In the genomic region with DNA sequence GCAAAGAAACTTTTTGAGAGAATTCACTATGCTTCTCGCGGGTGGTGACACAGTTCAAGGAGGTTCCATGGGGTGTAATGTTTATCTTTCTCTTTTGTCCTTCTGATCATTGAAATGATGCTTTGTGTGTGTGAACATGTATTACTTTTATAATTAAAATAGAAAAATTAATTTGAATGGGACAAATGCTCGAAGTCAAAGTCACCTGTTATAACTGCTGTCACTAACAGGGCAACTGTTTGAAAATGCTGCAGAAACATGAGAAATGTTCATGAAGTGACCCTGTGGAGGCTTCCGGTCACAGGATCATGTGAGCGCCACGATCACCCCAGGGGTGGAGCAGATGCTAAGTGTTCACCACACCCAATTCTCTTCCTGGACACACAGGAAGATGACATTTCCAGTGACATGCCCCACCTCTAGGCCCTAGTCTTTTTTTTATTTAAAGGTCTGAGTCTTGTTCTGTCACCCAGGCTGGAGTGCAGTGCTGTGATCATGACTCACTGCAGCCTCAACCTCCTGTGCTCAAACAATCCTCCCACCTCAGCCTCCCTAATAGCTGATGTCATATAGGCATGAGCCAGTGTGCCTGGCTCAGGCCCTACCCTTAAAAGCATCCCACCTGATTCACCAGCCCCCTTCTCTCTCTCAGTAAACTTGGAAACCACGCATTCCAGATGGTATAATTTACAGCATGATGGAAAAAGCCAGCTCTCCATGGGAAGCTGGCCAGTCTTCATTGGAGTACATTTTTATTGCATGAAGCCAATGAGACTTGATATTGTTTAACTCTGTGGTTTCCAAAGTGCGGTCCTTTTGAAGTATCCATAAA, we compare ENCODE assay signal across 1 cellular context.
A peak's percentile ranks its signal among the peaks of the same experiment; 100 is the strongest.
TF ChIP-seq lines count a peak whose summit lies in the region.

No MANE protein-coding gene starts in this region.

TF ChIP-seq in K562, 482 proteins besides CTCF, POLR2A, EP300 and RAD21 (continued from another document and continues in another):
- no peak for TF ChIP-seq NELFE (IDR thresholded peaks at IDR 0.05; ENCODE audit: insufficient read depth, insufficient read length)
- TF ChIP-seq TCF3 (CRISPR knock-in tag; IDR thresholded peaks at IDR 0.05) = peak; percentile 16; the same call in 1 of the 2 replicates
- TF ChIP-seq THRAP3 (IDR thresholded peaks at IDR 0.05; ENCODE audit: borderline replicate concordance) = no peak
- no peak for TF ChIP-seq BRD9 (IDR thresholded peaks at IDR 0.05; ENCODE audit: low read depth, partially characterized antibody)
- no peak for TF ChIP-seq FOXK1 (CRISPR knock-in tag; IDR thresholded peaks at IDR 0.05; ENCODE audit: borderline replicate concordance)
- peak; percentile 88 for TF ChIP-seq HDAC2 (IDR thresholded peaks at IDR 0.05)
- TF ChIP-seq RBM39 (optimal IDR thresholded peaks at IDR 0.05; ENCODE audit: low read depth, low read length) = no peak
- TF ChIP-seq FOXA3 (CRISPR knock-in tag; conservative IDR thresholded peaks at IDR 0.05 in 1 of 2, IDR thresholded peaks at IDR 0.05 in 1 of 2) = no peak
- TF ChIP-seq ZNF79 (CRISPR knock-in tag; IDR thresholded peaks at IDR 0.05; ENCODE audit: low read depth) = no peak
- TF ChIP-seq BCL6 (CRISPR knock-in tag; IDR thresholded peaks at IDR 0.05) = no peak
- TF ChIP-seq PHB (CRISPR knock-in tag; IDR thresholded peaks at IDR 0.05) = no peak
- no peak for TF ChIP-seq NFIX (CRISPR knock-in tag; IDR thresholded peaks at IDR 0.05; ENCODE audit: low read depth)
- TF ChIP-seq, protein P1, sequence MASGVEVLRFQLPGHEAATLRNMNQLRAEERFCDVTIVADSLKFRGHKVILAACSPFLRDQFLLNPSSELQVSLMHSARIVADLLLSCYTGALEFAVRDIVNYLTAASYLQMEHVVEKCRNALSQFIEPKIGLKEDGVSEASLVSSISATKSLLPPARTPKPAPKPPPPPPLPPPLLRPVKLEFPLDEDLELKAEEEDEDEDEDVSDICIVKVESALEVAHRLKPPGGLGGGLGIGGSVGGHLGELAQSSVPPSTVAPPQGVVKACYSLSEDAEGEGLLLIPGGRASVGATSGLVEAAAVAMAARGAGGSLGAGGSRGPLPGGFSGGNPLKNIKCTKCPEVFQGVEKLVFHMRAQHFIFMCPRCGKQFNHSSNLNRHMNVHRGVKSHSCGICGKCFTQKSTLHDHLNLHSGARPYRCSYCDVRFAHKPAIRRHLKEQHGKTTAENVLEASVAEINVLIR (CRISPR knock-in tag; IDR thresholded peaks at IDR 0.05) = no peak
- TF ChIP-seq ZNF324 (CRISPR knock-in tag; IDR thresholded peaks at IDR 0.05) = no peak
- no peak for TF ChIP-seq POU5F1 (IDR thresholded peaks at IDR 0.05; ENCODE audit: borderline replicate concordance, low read depth, low read length, partially characterized antibody)
- no peak for TF ChIP-seq NR4A1 (CRISPR knock-in tag; IDR thresholded peaks at IDR 0.05)
- TF ChIP-seq NR4A1 (tag; IDR thresholded peaks at IDR 0.05) = no peak
- no peak for TF ChIP-seq NCOR1 (IDR thresholded peaks at IDR 0.05)
- no peak for TF ChIP-seq COPS2 (conservative IDR thresholded peaks at IDR 0.05)
- no peak for TF ChIP-seq TGIF2 (CRISPR knock-in tag; IDR thresholded peaks at IDR 0.05)
- TF ChIP-seq ZNF24 (IDR thresholded peaks at IDR 0.05) = peak; percentile 69
- TF ChIP-seq SIN3B (IDR thresholded peaks at IDR 0.05; ENCODE audit: low read depth) = no peak
- no peak for TF ChIP-seq ZBTB43 (CRISPR knock-in tag; IDR thresholded peaks at IDR 0.05)
- TF ChIP-seq ZBTB2 (IDR thresholded peaks at IDR 0.05) = peak; percentile 32; the same call in 1 of the 2 replicates
- TF ChIP-seq ETV6 (IDR thresholded peaks at IDR 0.05; ENCODE audit: borderline replicate concordance in 1 of 2, low read depth in 2 of 2, low read length in 1 of 2) = no peak; a peak in 1 of 4 replicates
- TF ChIP-seq ETV6 (CRISPR knock-in tag; IDR thresholded peaks at IDR 0.05; ENCODE audit: borderline replicate concordance) = no peak
- no peak for TF ChIP-seq RBM17 (IDR thresholded peaks at IDR 0.05; ENCODE audit: borderline replicate concordance, low read depth, low read length)
- no peak for TF ChIP-seq ESRRB (CRISPR knock-in tag; IDR thresholded peaks at IDR 0.05; ENCODE audit: borderline replicate concordance)
- TF ChIP-seq GABPB1 (CRISPR knock-in tag; IDR thresholded peaks at IDR 0.05) = peak; percentile 36; the same call in 1 of the 2 replicates
- no peak for TF ChIP-seq HEY1 (CRISPR knock-in tag; IDR thresholded peaks at IDR 0.05; ENCODE audit: borderline replicate concordance)
- TF ChIP-seq, protein P2, sequence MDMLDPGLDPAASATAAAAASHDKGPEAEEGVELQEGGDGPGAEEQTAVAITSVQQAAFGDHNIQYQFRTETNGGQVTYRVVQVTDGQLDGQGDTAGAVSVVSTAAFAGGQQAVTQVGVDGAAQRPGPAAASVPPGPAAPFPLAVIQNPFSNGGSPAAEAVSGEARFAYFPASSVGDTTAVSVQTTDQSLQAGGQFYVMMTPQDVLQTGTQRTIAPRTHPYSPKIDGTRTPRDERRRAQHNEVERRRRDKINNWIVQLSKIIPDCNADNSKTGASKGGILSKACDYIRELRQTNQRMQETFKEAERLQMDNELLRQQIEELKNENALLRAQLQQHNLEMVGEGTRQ (CRISPR knock-in tag; IDR thresholded peaks at IDR 0.05) = peak; percentile 80
- TF ChIP-seq, protein P3, sequence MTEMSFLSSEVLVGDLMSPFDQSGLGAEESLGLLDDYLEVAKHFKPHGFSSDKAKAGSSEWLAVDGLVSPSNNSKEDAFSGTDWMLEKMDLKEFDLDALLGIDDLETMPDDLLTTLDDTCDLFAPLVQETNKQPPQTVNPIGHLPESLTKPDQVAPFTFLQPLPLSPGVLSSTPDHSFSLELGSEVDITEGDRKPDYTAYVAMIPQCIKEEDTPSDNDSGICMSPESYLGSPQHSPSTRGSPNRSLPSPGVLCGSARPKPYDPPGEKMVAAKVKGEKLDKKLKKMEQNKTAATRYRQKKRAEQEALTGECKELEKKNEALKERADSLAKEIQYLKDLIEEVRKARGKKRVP (CRISPR knock-in tag; IDR thresholded peaks at IDR 0.05) = no peak
- TF ChIP-seq, protein P4, sequence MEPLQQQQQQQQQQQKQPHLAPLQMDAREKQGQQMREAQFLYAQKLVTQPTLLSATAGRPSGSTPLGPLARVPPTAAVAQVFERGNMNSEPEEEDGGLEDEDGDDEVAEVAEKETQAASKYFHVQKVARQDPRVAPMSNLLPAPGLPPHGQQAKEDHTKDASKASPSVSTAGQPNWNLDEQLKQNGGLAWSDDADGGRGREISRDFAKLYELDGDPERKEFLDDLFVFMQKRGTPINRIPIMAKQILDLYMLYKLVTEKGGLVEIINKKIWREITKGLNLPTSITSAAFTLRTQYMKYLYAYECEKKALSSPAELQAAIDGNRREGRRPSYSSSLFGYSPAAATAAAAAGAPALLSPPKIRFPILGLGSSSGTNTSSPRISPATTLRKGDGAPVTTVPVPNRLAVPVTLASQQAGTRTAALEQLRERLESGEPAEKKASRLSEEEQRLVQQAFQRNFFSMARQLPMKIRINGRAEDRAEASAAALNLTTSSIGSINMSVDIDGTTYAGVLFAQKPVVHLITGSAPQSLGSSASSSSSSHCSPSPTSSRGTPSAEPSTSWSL (CRISPR knock-in tag; IDR thresholded peaks at IDR 0.05; ENCODE audit: borderline replicate concordance) = no peak
- no peak for TF ChIP-seq ARID2 (IDR thresholded peaks at IDR 0.05)
- TF ChIP-seq ZNF253 (CRISPR knock-in tag; conservative IDR thresholded peaks at IDR 0.05) = no peak
- TF ChIP-seq BRF2 (IDR thresholded peaks at IDR 0.05; ENCODE audit: borderline replicate concordance, insufficient read depth, insufficient read length) = no peak
- 0 out of 2 replicates have a peak, but pooled peaks have one; percentile 83 for TF ChIP-seq ZNF197 (CRISPR knock-in tag; IDR thresholded peaks at IDR 0.05; ENCODE audit: low read depth)
- no peak for TF ChIP-seq ATF6 (CRISPR knock-in tag; IDR thresholded peaks at IDR 0.05)
- no peak for TF ChIP-seq KHSRP (IDR thresholded peaks at IDR 0.05)
- TF ChIP-seq ZNF584 (CRISPR knock-in tag; IDR thresholded peaks at IDR 0.05; ENCODE audit: low read depth) = peak; percentile 69
- no peak for TF ChIP-seq ZNF174 (CRISPR knock-in tag; IDR thresholded peaks at IDR 0.05)
- peak; percentile 76 for TF ChIP-seq USF1 (CRISPR knock-in tag; IDR thresholded peaks at IDR 0.05)
- no peak for TF ChIP-seq SRSF1 (IDR thresholded peaks at IDR 0.05; ENCODE audit: low read depth, low read length)
- peak; percentile 80 for TF ChIP-seq MYC (IDR thresholded peaks at IDR 0.05; ENCODE audit: low read depth, low read length)
- TF ChIP-seq MYC (CRISPR knock-in tag; IDR thresholded peaks at IDR 0.05; ENCODE audit: borderline replicate concordance, low read depth) = no peak
- TF ChIP-seq SRSF9 (IDR thresholded peaks at IDR 0.05; ENCODE audit: borderline replicate concordance, low read depth, low read length) = no peak
- peak; percentile 32; the same call in 1 of the 2 replicates for TF ChIP-seq NR2C1 (IDR thresholded peaks at IDR 0.05)
- TF ChIP-seq NR2C1 (tag; IDR thresholded peaks at IDR 0.05) = peak; percentile 70
- TF ChIP-seq KLF13 (tag; IDR thresholded peaks at IDR 0.05; ENCODE audit: borderline replicate concordance, low read depth) = no peak
- no peak for TF ChIP-seq CBX2 (IDR thresholded peaks at IDR 0.05; ENCODE audit: insufficient read depth, low read length, poor library complexity, severe bottlenecking)
- TF ChIP-seq, protein P5, sequence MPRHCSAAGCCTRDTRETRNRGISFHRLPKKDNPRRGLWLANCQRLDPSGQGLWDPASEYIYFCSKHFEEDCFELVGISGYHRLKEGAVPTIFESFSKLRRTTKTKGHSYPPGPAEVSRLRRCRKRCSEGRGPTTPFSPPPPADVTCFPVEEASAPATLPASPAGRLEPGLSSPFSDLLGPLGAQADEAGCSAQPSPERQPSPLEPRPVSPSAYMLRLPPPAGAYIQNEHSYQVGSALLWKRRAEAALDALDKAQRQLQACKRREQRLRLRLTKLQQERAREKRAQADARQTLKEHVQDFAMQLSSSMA (CRISPR knock-in tag; IDR thresholded peaks at IDR 0.05) = no peak
- TF ChIP-seq MCM5 (IDR thresholded peaks at IDR 0.05; ENCODE audit: low read depth) = no peak
- TF ChIP-seq SRSF3 (IDR thresholded peaks at IDR 0.05; ENCODE audit: insufficient read depth, low read length) = no peak
- no peak for TF ChIP-seq NCOA4 (IDR thresholded peaks at IDR 0.05; ENCODE audit: partially characterized antibody)
- no peak for TF ChIP-seq CTCFL (IDR thresholded peaks at IDR 0.05; ENCODE audit: borderline replicate concordance, insufficient read depth, low read depth, low read length, poor library complexity, severe bottlenecking)
